ENCODE assay signal across 19 cellular contexts in genomic region chr12:23253191-23253590, GRCh38.
DNase-seq lines count a peak whose midpoint lies in the region; ATAC-seq, FAIRE-seq and TF ChIP-seq lines count a peak whose summit lies in the region.
"Had no signal": no experiment of that assay in that cellular context is flagged by ENCODE, and none has a peak within 500 bp of the region (broad histone marks: within the 10 kb centered on the region; RNA-seq: fewer than 3 reads in every experiment).

No MANE protein-coding gene starts in this region.

- no peaks in the 10 kb centered on the region for H3K9me3 ChIP-seq in astrocyte (ENCODE audit: insufficient read depth, low read depth, low read length)

- no peak overlapping the region for H3K4me2 ChIP-seq in astrocyte (ENCODE audit: low read length)

- FAIRE-seq in astrocyte (lab: Jason Lieb, UNC) (no peak), urothelium cell line (lab: Jason Lieb, UNC) (no peak)
- FAIRE-seq: D721Med, GM12878 had no signal

- no peaks in the 10 kb centered on the region for H3K36me3 ChIP-seq in astrocyte (ENCODE audit: insufficient read depth, low read length)

- ATAC-seq in HG02885 (IDR thresholded peaks at IDR 0.05; ENCODE audit: poor library complexity, unreplicated experiment): no peak
- no peak for ATAC-seq in activated T-cell treated with anti-CD3 and anti-CD28 coated beads, Interleukin-2, amount 50 U/mL, for 4 hours
- ATAC-seq: GM12878 had no signal

- no peaks in the 10 kb centered on the region for H3K27me3 ChIP-seq in astrocyte (ENCODE audit: insufficient read depth, low read length)

- peaks cover 1% of the 10 kb centered on the region for H3K9me3 Mint-ChIP-seq in astrocyte (ENCODE audit: unreplicated experiment)
- H3K9me3 Mint-ChIP-seq in activated T-cell treated with anti-CD3 and anti-CD28 coated beads, Interleukin-2, amount 50 U/mL, for 4 hours: no peaks in the 10 kb centered on the region

- no peak overlapping the region for H3K4me3 ChIP-seq in astrocyte (ENCODE audit: insufficient read depth, low read depth, low read length)
- H3K4me3 ChIP-seq: GM12878 had no signal

- H3K9ac ChIP-seq in astrocyte (ENCODE audit: low read length): no peak overlapping the region

- H3K27ac ChIP-seq in astrocyte (ENCODE audit: low read depth, low read length): no peak overlapping the region

- H3K27me3 Mint-ChIP-seq in astrocyte (ENCODE audit: low read depth, unreplicated experiment): no peaks in the 10 kb centered on the region
- no peaks in the 10 kb centered on the region for H3K27me3 Mint-ChIP-seq in activated T-cell treated with anti-CD3 and anti-CD28 coated beads, Interleukin-2, amount 50 U/mL, for 4 hours (ENCODE audit: low read depth)

- no peaks in the 10 kb centered on the region for H4K20me1 ChIP-seq in astrocyte (ENCODE audit: insufficient read depth, low read length)

- H3K27ac Mint-ChIP-seq in astrocyte (ENCODE audit: unreplicated experiment): peak overlapping the region; percentile 43
- H3K27ac Mint-ChIP-seq: B cell had no signal

- no peak overlapping the region for H3K4me3 Mint-ChIP-seq in astrocyte (ENCODE audit: unreplicated experiment)
- H3K4me3 Mint-ChIP-seq in activated T-cell treated with anti-CD3 and anti-CD28 coated beads, Interleukin-2, amount 50 U/mL, for 4 hours: no peak overlapping the region
- H3K4me3 Mint-ChIP-seq: B cell had no signal

- H3K79me2 ChIP-seq in astrocyte (ENCODE audit: insufficient read depth, low read length): no peaks in the 10 kb centered on the region

- no peaks in the 10 kb centered on the region for H3K4me1 ChIP-seq in astrocyte (ENCODE audit: insufficient read depth, low read length)

- no peaks in the 10 kb centered on the region for H3K36me3 Mint-ChIP-seq in astrocyte (ENCODE audit: low read depth, unreplicated experiment)
- no peaks in the 10 kb centered on the region for H3K36me3 Mint-ChIP-seq in activated T-cell treated with anti-CD3 and anti-CD28 coated beads, Interleukin-2, amount 50 U/mL, for 4 hours (ENCODE audit: insufficient read depth)

- DNase-seq in HT1080 (ENCODE audit: low read depth): peak; percentile 29
- DNase-seq in astrocyte (ENCODE audit: low read depth): no peak
- peak; percentile 77 for DNase-seq in islet precursor cell
- peak; percentile 6 for DNase-seq in urothelium cell line (ENCODE audit: low spot score)
- DNase-seq in activated CD4-positive, CD25-positive, alpha-beta regulatory T cell treated with anti-CD3 and anti-CD28 coated beads, Interleukin-2, amount 50 U/mL, for 72 hours: no peak
- DNase-seq in activated T-cell treated with anti-CD3 and anti-CD28 coated beads, Interleukin-2, amount 50 U/mL, for 4 hours: no peak
- DNase-seq: DMS79 treated with DMSO at 0.1 percent for 48 hours, IMR-90, NCI-H1417, NCI-H1694 treated with DMSO at 0.1 percent for 48 hours, NCI-H2081 treated with DMSO at 0.1 percent for 48 hours, NCI-H2171 treated with DMSO at 0.1 percent for 48 hours, NCI-H526, OCI-M1, Right ventricle myocardium superior had no signal

- H2AFZ ChIP-seq in astrocyte (ENCODE audit: low read depth, low read length): no peak overlapping the region

- no peak for TF ChIP-seq CTCF in astrocyte (IDR thresholded peaks at IDR 0.05; ENCODE audit: insufficient read depth, low read depth, low read length)

- peaks cover 6% of the 10 kb centered on the region for H3K4me1 Mint-ChIP-seq in astrocyte (ENCODE audit: low read depth, unreplicated experiment)
- H3K4me1 Mint-ChIP-seq in activated T-cell treated with anti-CD3 and anti-CD28 coated beads, Interleukin-2, amount 50 U/mL, for 4 hours (ENCODE audit: low read depth): no peaks in the 10 kb centered on the region
- H3K4me1 Mint-ChIP-seq: B cell had no signal

Comparison
In these comparisons a context has a peak if more than half of its experiments do, and no peak if none do; other contexts are left out.
1. DNase-seq: peak in HT1080 (single experiment), islet precursor cell (single experiment) and urothelium cell line (single experiment); none in astrocyte (single experiment), activated CD4-positive, CD25-positive, alpha-beta regulatory T cell treated with anti-CD3 and anti-CD28 coated beads, Interleukin-2, amount 50 U/mL, for 72 hours (single experiment) and activated T-cell treated with anti-CD3 and anti-CD28 coated beads, Interleukin-2, amount 50 U/mL, for 4 hours (single experiment).